ENCODE assay signal across 22 cellular contexts in the genomic region with DNA sequence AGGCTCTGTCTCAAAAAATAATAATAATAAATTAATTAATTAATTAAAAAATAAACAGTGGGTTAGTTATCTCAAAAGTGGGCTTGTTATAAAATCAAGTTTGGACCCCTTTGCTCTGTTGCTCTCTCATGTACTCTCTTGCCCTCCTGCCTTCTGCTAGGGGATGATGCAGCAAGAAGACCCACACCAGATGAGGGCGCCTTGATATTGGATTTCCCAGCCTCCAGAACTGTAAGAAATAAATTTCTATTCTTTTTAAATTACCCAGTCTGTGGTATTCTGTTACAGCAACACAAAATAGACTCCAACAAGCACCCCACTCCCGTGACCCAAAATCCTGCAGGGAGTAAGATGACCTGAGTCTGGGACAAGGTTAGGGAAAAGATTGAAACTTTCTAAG. TPM values are rescaled to one million over a fixed set of nuclear protein-coding genes. Genes with fewer than 3 reads are reported as not detected.
DNase-seq lines count a peak whose midpoint lies in the region; ATAC-seq, FAIRE-seq and TF ChIP-seq lines count a peak whose summit lies in the region.
"Had no signal": no experiment of that assay in that cellular context is flagged by ENCODE, and none has a peak within 500 bp of the region (broad histone marks: within the 10 kb centered on the region; RNA-seq: fewer than 3 reads in every experiment).

No MANE protein-coding gene starts in this region.

- no peaks in the 10 kb centered on the region for H3K27me3 ChIP-seq in SK-N-SH (ENCODE audit: insufficient read depth)
- H3K27me3 ChIP-seq: SJSA1 had no signal

- peaks cover 14 to 18% of the 10 kb centered on the region in 2 experiments; a peak in 3 of 4 replicates for H3K4me1 ChIP-seq in SK-N-SH (ENCODE audit: control insufficient read depth in 1 of 2, insufficient read depth in 2 of 2, low read depth in 1 of 2, low read length in 1 of 2)

- H4K20me1 ChIP-seq in SK-N-SH (ENCODE audit: insufficient read depth): peaks cover 18% of the 10 kb centered on the region

- H2AFZ ChIP-seq in SK-N-SH (ENCODE audit: low read depth): no peak overlapping the region

- no peak for TF ChIP-seq EP300 in SK-N-SH (IDR thresholded peaks at IDR 0.05; ENCODE audit: borderline replicate concordance in 1 of 2, low read depth in 1 of 2, low read length in 1 of 2)

- no peaks in the 10 kb centered on the region for H3K9me2 ChIP-seq in SK-N-SH

- peaks cover 24% of the 10 kb centered on the region for H3K79me2 ChIP-seq in SK-N-SH (ENCODE audit: insufficient read depth)

- TF ChIP-seq CTCF in SK-N-SH (IDR thresholded peaks at IDR 0.05) (no peak), WTC11 (IDR thresholded peaks at IDR 0.05) (no peak)

- POLR2A ChIA-PET in SK-N-SH (lab: Yijun Ruan, JAX): no interaction called here
- POLR2A ChIA-PET in WTC11 (lab: Charles Lee): no interaction called here

- no peaks in the 10 kb centered on the region for H3K9me3 ChIP-seq in SK-N-SH
- H3K9me3 ChIP-seq: SJSA1 had no signal

- WGBS in SK-N-SH (ENCODE audit: low lambda C conversion rate): 93% methylated on average over 2 of the region's 2 CpGs

- H3K4me2 ChIP-seq in SK-N-SH: no peak overlapping the region
- H3K4me2 ChIP-seq: KMS-11 had no signal

- DNase-seq in SK-N-SH (no peak), WTC11 (ENCODE audit: low spot score) (no peak), GM12892 (ENCODE audit: insufficient read length) (no peak), occipital lobe (lab: John Stamatoyannopoulos, UW) (no peak), NCI-H226 (no peak)
- DNase-seq: 8988T, DMS53, GDM1, H7, HFFc6, NCI-H1694, NCI-H2081, NCI-H2171 treated with DMSO at 0.1 percent for 48 hours, NCI-H446, NCI-H526, OCI-M1 had no signal

- peaks cover 19% of the 10 kb centered on the region for H3F3A ChIP-seq in SK-N-SH (replicated peaks; ENCODE audit: insufficient read depth)

- TF ChIP-seq POLR2A in GM12892 (IDR thresholded peaks at IDR 0.05; ENCODE audit: low read depth, low read length): no peak

- peak overlapping the region in 2 of 4 donors; percentile 40 to 61 for H3K4me3 Mint-ChIP-seq in IgD-negative memory B cell
- H3K4me3 Mint-ChIP-seq in WTC11: no peak overlapping the region
- H3K4me3 Mint-ChIP-seq: HFFc6 had no signal

- CTCF ChIA-PET in SK-N-SH (lab: Yijun Ruan, JAX) (interaction anchor here (1.0 to 2.5 kb wide), 7 partner anchors 11 to 192 kb away, joined by 3 to 12 read pairs (median 4); no protein-coding TSS in a partner anchor), WTC11 (lab: Charles Lee) (interaction anchor here (0.6 to 4.8 kb wide), 6 partner anchors 12 to 47 kb away, joined by 3 to 19 read pairs (median 5); no protein-coding TSS in a partner anchor)

- H3K36me3 Mint-ChIP-seq in IgD-negative memory B cell (peaks cover 5% of the 10 kb centered on the region), WTC11 (no peaks in the 10 kb centered on the region)

- no peaks in the 10 kb centered on the region for H3K36me3 ChIP-seq in SK-N-SH (replicated peaks in 1 of 2; ENCODE audit: control insufficient read depth in 1 of 2, insufficient read depth in 2 of 2, low read length in 1 of 2)

- no peak overlapping the region for H3K9ac ChIP-seq in SK-N-SH
- H3K9ac ChIP-seq: KMS-11 had no signal

- TF ChIP-seq RAD21 in SK-N-SH (IDR thresholded peaks at IDR 0.05; ENCODE audit: low read length): peak; percentile 20

- H3K27ac ChIP-seq in SK-N-SH (ENCODE audit: low read depth in 2 of 2, low read length in 1 of 2): no peak overlapping the region
- H3K27ac ChIP-seq: C4-2B, KMS-11, SJSA1 had no signal

- H3K4me1 Mint-ChIP-seq in IgD-negative memory B cell: peaks cover 29 to 46% (median 37%) of the 10 kb centered on the region in 3 donors
- H3K4me1 Mint-ChIP-seq in WTC11: peaks cover 35% of the 10 kb centered on the region

- H3K27ac Mint-ChIP-seq in IgD-negative memory B cell: peak overlapping the region in 2 of 3 donors; percentile 2 to 81
- no peak overlapping the region for H3K27ac Mint-ChIP-seq in WTC11
- H3K27ac Mint-ChIP-seq: HFFc6 had no signal

- H3K27me3 Mint-ChIP-seq in IgD-negative memory B cell (no peaks in the 10 kb centered on the region), WTC11 (ENCODE audit: low read depth) (no peaks in the 10 kb centered on the region)

- no peaks in the 10 kb centered on the region for H3K9me3 Mint-ChIP-seq in IgD-negative memory B cell
- H3K9me3 Mint-ChIP-seq in WTC11: no peaks in the 10 kb centered on the region
- H3K9me3 Mint-ChIP-seq: HFFc6 had no signal

- FAIRE-seq in GM12892 (lab: Jason Lieb, UNC): no peak

- ATAC-seq in SK-N-SH treated with all-trans-retinoic acid at 6 μM for 48 hours: no peak
- no peak for ATAC-seq in WTC11
- ATAC-seq: Right ventricle myocardium inferior had no signal

- H3K4me3 ChIP-seq in SK-N-SH (ENCODE audit: low read depth in 2 of 2, low read length in 1 of 2): no peak overlapping the region
- H3K4me3 ChIP-seq: SJSA1 had no signal

TF ChIP-seq in SK-N-SH, 30 proteins besides CTCF, POLR2A, EP300 and RAD21:
- no peak for TF ChIP-seq YY1 (IDR thresholded peaks at IDR 0.05; ENCODE audit: low read depth)
- TF ChIP-seq RCOR1 (IDR thresholded peaks at IDR 0.05; ENCODE audit: low read length): no peak
- no peak for TF ChIP-seq FOXJ3 (CRISPR knock-in tag; IDR thresholded peaks at IDR 0.05)
TF ChIP-seq in SK-N-SH: peak in this region for 0.

TF ChIP-seq in SK-N-SH treated with all-trans-retinoic acid at 6 μM for 48 hours, 23 proteins besides CTCF, POLR2A, EP300 and RAD21:
- TF ChIP-seq GLIS3 (CRISPR knock-in tag; IDR thresholded peaks at IDR 0.05) (no peak), ESRRG (CRISPR knock-in tag; IDR thresholded peaks at IDR 0.05) (no peak)

TF ChIP-seq in WTC11, 78 proteins besides CTCF, POLR2A, EP300 and RAD21:
- TF ChIP-seq ZNF263 (CRISPR knock-in tag; IDR thresholded peaks at IDR 0.05; ENCODE audit: low read depth) (no peak), HMGA2 (CRISPR knock-in tag; IDR thresholded peaks at IDR 0.05) (0 out of 2 replicates have a peak, but pooled peaks have one; percentile 43)

RNA-seq across cellular contexts. Expression of a gene that starts 2.1 kb away (rescaled TPM):
- polyA plus RNA-seq in SK-N-SH (2012; rRNA removed): 5.1 and 6.5 TPM in 2 replicates
- polyA plus RNA-seq in SK-N-SH (2012; cell fraction: cytosol; rRNA removed): 4.8 and 4.9 TPM in 2 replicates
- 13.1 and 17.3 TPM in 2 replicates for polyA plus RNA-seq in SK-N-SH (2012; cell fraction: nucleus; rRNA removed)
- polyA plus RNA-seq in IgD-negative memory B cell: 29.3 TPM
- total RNA-seq in WTC11 (2021): 40.8 to 46.0 TPM (median 44.2 TPM) in 3 replicates
- 3.4 TPM for polyA plus RNA-seq in GM12892 (2012; ENCODE audit: missing spikeins)
- 35.4 TPM for total RNA-seq in occipital lobe

RNA-seq across cellular contexts. Expression of a gene that starts 50.6 kb away (rescaled TPM):
- 379 and 477 TPM in 2 replicates for polyA plus RNA-seq in SK-N-SH (2012; rRNA removed)
- 290 and 388 TPM in 2 replicates for polyA plus RNA-seq in SK-N-SH (2012; cell fraction: cytosol; rRNA removed)
- polyA plus RNA-seq in SK-N-SH (2012; cell fraction: nucleus; rRNA removed): 173 and 230 TPM in 2 replicates
- 132 TPM for polyA plus RNA-seq in IgD-negative memory B cell
- total RNA-seq in WTC11 (2021): 350 to 375 TPM (median 362 TPM) in 3 replicates
- 252 TPM for polyA plus RNA-seq in GM12892 (2012; ENCODE audit: missing spikeins)
- total RNA-seq in occipital lobe: 42.0 TPM
